ENCODE assay signal across 12 cellular contexts in the genomic region with DNA sequence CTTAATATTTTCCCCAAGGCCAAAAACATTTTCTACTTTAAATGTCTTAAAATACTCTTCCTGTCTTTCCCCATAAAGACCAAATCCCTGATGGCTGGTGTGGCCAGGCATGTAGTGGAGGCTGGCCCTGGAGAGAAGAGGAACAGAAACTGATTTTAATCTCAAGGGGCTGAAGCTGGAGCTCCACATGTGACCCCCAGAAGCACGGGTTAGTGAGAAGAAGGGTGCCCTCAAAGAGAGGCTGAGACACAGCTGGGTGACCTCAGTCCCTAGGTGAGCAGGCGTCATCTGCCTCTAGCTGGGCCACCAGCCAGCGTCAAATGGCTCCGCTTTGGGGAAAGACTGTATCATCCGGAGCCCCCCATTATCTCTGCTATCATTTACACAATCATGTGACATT. TPM values are rescaled to one million over a fixed set of nuclear protein-coding genes. Genes with fewer than 3 reads are reported as not detected.
DNase-seq lines count a peak whose midpoint lies in the region; ATAC-seq and TF ChIP-seq lines count a peak whose summit lies in the region.
"Had no signal": no experiment of that assay in that cellular context is flagged by ENCODE, and none has a peak within 500 bp of the region (broad histone marks: within the 10 kb centered on the region; RNA-seq: fewer than 3 reads in every experiment).

No MANE protein-coding gene starts in this region.

- POLR2A ChIA-PET in HEK293T (lab: Yijun Ruan, JAX) = no interaction called here

- intact Hi-C loops in upper lobe of right lung (cut with DNase I) = no loop called here

- TF ChIP-seq CTCF in upper lobe of right lung (IDR thresholded peaks at IDR 0.05) = no peak

- peaks cover 56 to 73% of the 10 kb centered on the region in 2 donors for H3K27me3 Mint-ChIP-seq in effector memory CD8-positive, alpha-beta T cell

- peaks cover 0 to 2% of the 10 kb centered on the region in 2 donors for H3K9me3 Mint-ChIP-seq in effector memory CD8-positive, alpha-beta T cell

- H3K4me3 Mint-ChIP-seq in effector memory CD8-positive, alpha-beta T cell = no peak overlapping the region
- H3K4me3 Mint-ChIP-seq: CD8-positive, alpha-beta T cell had no signal

- ATAC-seq in GM18511 (IDR thresholded peaks at IDR 0.05; ENCODE audit: unreplicated experiment) (peak; percentile 97), GM21526 (IDR thresholded peaks at IDR 0.05; ENCODE audit: low FRiP score, unreplicated experiment) (peak; percentile 98), HG03139 (IDR thresholded peaks at IDR 0.05; ENCODE audit: unreplicated experiment) (peak; percentile 99), upper lobe of right lung (no peak)
- peak; percentile 33 for ATAC-seq in effector memory CD8-positive, alpha-beta T cell (replicated peaks)
- ATAC-seq: CD8-positive, alpha-beta T cell had no signal

- peaks cover 3% of the 10 kb centered on the region for H3K36me3 Mint-ChIP-seq in effector memory CD8-positive, alpha-beta T cell (ENCODE audit: insufficient read depth)
- H3K36me3 Mint-ChIP-seq: CD8-positive, alpha-beta T cell had no signal

- no peak overlapping the region for H3K27ac ChIP-seq in upper lobe of right lung

- H3K27ac Mint-ChIP-seq in effector memory CD8-positive, alpha-beta T cell = peak overlapping the region in 1 of 2 donors; percentile 16
- H3K27ac Mint-ChIP-seq: CD8-positive, alpha-beta T cell had no signal

- DNase-seq in effector memory CD8-positive, alpha-beta T cell = no peak
- DNase-seq in NCI-H345 treated with DMSO at 0.1 percent for 48 hours (lab: John Stamatoyannopoulos, UW; ENCODE audit: unreplicated experiment) = no peak
- no peak for DNase-seq in kidney glomerular epithelial cell (lab: John Stamatoyannopoulos, UW)
- no peak for DNase-seq in HEK293T (ENCODE audit: extremely low spot score)
- DNase-seq in upper lobe of right lung = no peak
- DNase-seq: amniotic stem cell; CD8-positive, alpha-beta T cell; NCI-H1048; OCI-M1 had no signal

- no peak overlapping the region for H3K4me3 ChIP-seq in upper lobe of right lung

- H3K4me1 ChIP-seq in upper lobe of right lung = peaks cover 6% of the 10 kb centered on the region

- no peaks in the 10 kb centered on the region for H3K4me1 Mint-ChIP-seq in effector memory CD8-positive, alpha-beta T cell (ENCODE audit: low read depth in 2 of 2)

- no peaks in the 10 kb centered on the region for H3K9me3 ChIP-seq in upper lobe of right lung

- CTCF ChIA-PET in HEK293T (lab: Yijun Ruan, JAX) = interaction anchor here (0.7 kb wide), 1 partner anchor 29 kb away, joined by 3 read pairs; no protein-coding TSS in a partner anchor

- no peaks in the 10 kb centered on the region for H3K36me3 ChIP-seq in upper lobe of right lung

- no peaks in the 10 kb centered on the region for H3K27me3 ChIP-seq in upper lobe of right lung

TF ChIP-seq in HEK293T, 16 proteins besides CTCF, POLR2A, EP300 and RAD21:
- TF ChIP-seq ELF4 (IDR thresholded peaks at IDR 0.05) (no peak), CTBP1 (IDR thresholded peaks at IDR 0.05; ENCODE audit: borderline replicate concordance) (no peak), SUZ12 (IDR thresholded peaks at IDR 0.05) (no peak), L3MBTL2 (conservative IDR thresholded peaks at IDR 0.05) (no peak), TARDBP (IDR thresholded peaks at IDR 0.05) (no peak), FOXM1 (IDR thresholded peaks at IDR 0.05; ENCODE audit: borderline replicate concordance) (no peak), BHLHE40 (IDR thresholded peaks at IDR 0.05; ENCODE audit: borderline replicate concordance) (no peak), NFRKB (IDR thresholded peaks at IDR 0.05) (no peak), HDGF (IDR thresholded peaks at IDR 0.05; ENCODE audit: borderline replicate concordance) (no peak), FOXA1 (IDR thresholded peaks at IDR 0.05) (no peak), ARNT (IDR thresholded peaks at IDR 0.05) (no peak), ZNF384 (IDR thresholded peaks at IDR 0.05) (no peak), FOXK2 (IDR thresholded peaks at IDR 0.05) (no peak), LEF1 (IDR thresholded peaks at IDR 0.05; ENCODE audit: borderline replicate concordance) (no peak), SP1 (IDR thresholded peaks at IDR 0.05) (no peak)
- TF ChIP-seq, protein P1, sequence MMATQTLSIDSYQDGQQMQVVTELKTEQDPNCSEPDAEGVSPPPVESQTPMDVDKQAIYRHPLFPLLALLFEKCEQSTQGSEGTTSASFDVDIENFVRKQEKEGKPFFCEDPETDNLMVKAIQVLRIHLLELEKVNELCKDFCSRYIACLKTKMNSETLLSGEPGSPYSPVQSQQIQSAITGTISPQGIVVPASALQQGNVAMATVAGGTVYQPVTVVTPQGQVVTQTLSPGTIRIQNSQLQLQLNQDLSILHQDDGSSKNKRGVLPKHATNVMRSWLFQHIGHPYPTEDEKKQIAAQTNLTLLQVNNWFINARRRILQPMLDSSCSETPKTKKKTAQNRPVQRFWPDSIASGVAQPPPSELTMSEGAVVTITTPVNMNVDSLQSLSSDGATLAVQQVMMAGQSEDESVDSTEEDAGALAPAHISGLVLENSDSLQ (IDR thresholded peaks at IDR 0.05) = no peak

RNA-seq across cellular contexts. Expression of gene TMEM18, which starts 19.3 kb away (rescaled TPM):
- total RNA-seq in upper lobe of right lung = 21.3 TPM
